20 cellular contexts compared by ENCODE assay signal in the genomic region with DNA sequence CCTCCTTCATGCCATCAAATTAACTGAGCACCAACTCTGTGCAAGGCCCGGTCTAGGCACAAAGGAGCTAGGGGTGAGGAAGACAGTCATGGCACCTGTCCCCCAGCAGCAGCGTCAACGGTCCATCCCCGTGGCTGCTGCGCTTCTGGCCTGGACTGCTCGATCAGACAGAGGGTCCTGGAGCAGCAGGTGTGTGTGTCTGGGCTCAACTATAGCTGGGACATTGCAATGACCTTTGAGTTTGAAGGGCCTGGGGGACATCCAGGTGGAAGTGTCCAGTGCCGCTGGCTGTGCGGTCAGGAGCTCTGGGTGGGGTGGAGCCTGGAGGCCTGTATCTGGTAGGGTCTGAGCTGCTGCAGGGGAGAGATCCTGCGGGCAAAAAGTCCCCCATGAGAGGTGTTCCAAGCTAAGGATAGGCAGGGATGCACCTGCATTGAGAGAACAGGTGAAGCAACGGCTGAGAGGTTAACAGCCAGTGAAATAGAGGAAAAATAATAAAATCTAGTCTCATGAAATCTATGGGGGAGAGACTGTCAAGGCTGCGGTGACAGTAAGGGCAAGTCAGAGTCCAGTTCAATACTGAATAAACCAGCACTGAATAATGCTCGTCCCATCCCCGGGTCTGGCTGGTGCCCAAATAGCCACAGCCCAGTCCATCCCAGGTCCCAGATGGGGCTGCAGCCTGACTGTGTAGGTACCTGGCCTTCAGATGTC. TPM values are rescaled to one million over a fixed set of nuclear protein-coding genes. Genes with fewer than 3 reads are reported as not detected.
DNase-seq lines count a peak whose midpoint lies in the region; ATAC-seq and TF ChIP-seq lines count a peak whose summit lies in the region.
"Had no signal": no experiment of that assay in that cellular context is flagged by ENCODE, and none has a peak within 500 bp of the region (broad histone marks: within the 10 kb centered on the region; RNA-seq: fewer than 3 reads in every experiment).

No MANE protein-coding gene starts in this region.

- no peak overlapping the region for H3K27ac ChIP-seq in vagina
- no peak overlapping the region for H3K27ac ChIP-seq in aorta (ENCODE audit: low read depth in 1 of 2, low read length in 2 of 2)
- no peak overlapping the region for H3K27ac ChIP-seq in Peyer's patch
- H3K27ac ChIP-seq: RWPE1 had no signal

- WGBS in aorta, 2 donors = 92 to 93% methylated on average over 13 of the region's 13 CpGs

- ATAC-seq in left lobe of liver = peak; percentile 4
- no peak for ATAC-seq in aorta (ENCODE audit: low FRiP score)
- ATAC-seq: CD8-positive, alpha-beta T cell; GM12878; GM23338 had no signal

- DNase-seq in activated CD8-positive, alpha-beta memory T cell treated with anti-CD3 and anti-CD28 coated beads, Interleukin-2, amount 50 U/mL, for 48 hours = peak; percentile 40
- no peak for DNase-seq in activated CD8-positive, alpha-beta memory T cell treated with anti-CD3 and anti-CD28 coated beads, Interleukin-2, amount 50 U/mL, for 4 hours
- DNase-seq in left lobe of liver (ENCODE audit: low spot score) = peak; percentile 42
- peak; percentile 67 for DNase-seq in posterior vena cava (ENCODE audit: low spot score)
- DNase-seq in vagina (ENCODE audit: extremely low spot score in 2 of 2) = peak; percentile 54 to 96
- no peak for DNase-seq in MV-4-11 (lab: John Stamatoyannopoulos, UW)
- no peak for DNase-seq in aorta
- DNase-seq in Peyer's patch = no peak
- DNase-seq: DMS79 treated with DMSO at 0.1 percent for 48 hours, GDM1, KBM-7, NCI-H1436, NCI-H2029, NCI-H2171 treated with DMSO at 0.1 percent for 48 hours, NCI-H446 treated with DMSO at 0.1 percent for 48 hours, NCI-H748 treated with DMSO at 0.1 percent for 48 hours had no signal

- H3K36me3 ChIP-seq in vagina (no peaks in the 10 kb centered on the region), aorta (ENCODE audit: control insufficient read depth in 1 of 2, insufficient read depth in 2 of 2, low read length in 1 of 2) (peaks cover 0 to 3% of the 10 kb centered on the region in 2 donors), Peyer's patch (no peaks in the 10 kb centered on the region)

- intact Hi-C loops in posterior vena cava (cut with DNase I) (no loop called here), vagina (cut with DNase I) (no loop called here), aorta (cut with DNase I) (no loop called here)

- H3K9me3 ChIP-seq in vagina (no peaks in the 10 kb centered on the region), aorta (ENCODE audit: control insufficient read depth, low read length) (no peaks in the 10 kb centered on the region), Peyer's patch (no peaks in the 10 kb centered on the region)

- H3K4me3 ChIP-seq in vagina = no peak overlapping the region
- H3K4me3 ChIP-seq in aorta (ENCODE audit: low read length in 2 of 2) = no peak overlapping the region
- H3K4me3 ChIP-seq in Peyer's patch = no peak overlapping the region
- H3K4me3 ChIP-seq: GM12878, GM23338 had no signal

- no peak for TF ChIP-seq POLR2A in vagina (IDR thresholded peaks at IDR 0.05)
- no peak for TF ChIP-seq POLR2A in Peyer's patch (IDR thresholded peaks at IDR 0.05)

- no peaks in the 10 kb centered on the region for H3K4me1 ChIP-seq in vagina
- no peaks in the 10 kb centered on the region for H3K4me1 ChIP-seq in aorta (ENCODE audit: control insufficient read depth in 1 of 2, insufficient read depth in 2 of 2, low read length in 2 of 2)
- H3K4me1 ChIP-seq in Peyer's patch = no peaks in the 10 kb centered on the region

- H3K27me3 ChIP-seq in vagina (no peaks in the 10 kb centered on the region), aorta (ENCODE audit: control insufficient read depth in 1 of 2, insufficient read depth in 2 of 2, low read length in 1 of 2) (no peaks in the 10 kb centered on the region), Peyer's patch (no peaks in the 10 kb centered on the region)

- TF ChIP-seq CTCF in vagina (IDR thresholded peaks at IDR 0.05) (no peak), Peyer's patch (IDR thresholded peaks at IDR 0.05) (no peak)

RNA-seq across cellular contexts. Expression of gene SLC41A3, which starts 25.4 kb away (rescaled TPM):
- total RNA-seq in left lobe of liver (15.7 TPM), posterior vena cava (10 to 100 TPM; 44.7 to 49.0 TPM), vagina (62.9 TPM), aorta (10 to 100 TPM; 62.1 to 71.4 TPM), Peyer's patch (10 to 100 TPM; 45.4 to 79.9 (median 58.5) TPM)
- 10 to 100 TPM; 32.6 to 71.4 TPM for polyA plus RNA-seq in aorta

Comparison
In these comparisons a context has a peak if more than half of its experiments do, and no peak if none do; other contexts are left out.
1. DNase-seq: peak in activated CD8-positive, alpha-beta memory T cell treated with anti-CD3 and anti-CD28 coated beads, Interleukin-2, amount 50 U/mL, for 48 hours (single experiment), left lobe of liver (single experiment), posterior vena cava (single experiment) and vagina (2 of 2); none in activated CD8-positive, alpha-beta memory T cell treated with anti-CD3 and anti-CD28 coated beads, Interleukin-2, amount 50 U/mL, for 4 hours (single experiment), MV-4-11 (single experiment), aorta (0 of 2) and Peyer's patch (0 of 3).